In the genomic region with DNA sequence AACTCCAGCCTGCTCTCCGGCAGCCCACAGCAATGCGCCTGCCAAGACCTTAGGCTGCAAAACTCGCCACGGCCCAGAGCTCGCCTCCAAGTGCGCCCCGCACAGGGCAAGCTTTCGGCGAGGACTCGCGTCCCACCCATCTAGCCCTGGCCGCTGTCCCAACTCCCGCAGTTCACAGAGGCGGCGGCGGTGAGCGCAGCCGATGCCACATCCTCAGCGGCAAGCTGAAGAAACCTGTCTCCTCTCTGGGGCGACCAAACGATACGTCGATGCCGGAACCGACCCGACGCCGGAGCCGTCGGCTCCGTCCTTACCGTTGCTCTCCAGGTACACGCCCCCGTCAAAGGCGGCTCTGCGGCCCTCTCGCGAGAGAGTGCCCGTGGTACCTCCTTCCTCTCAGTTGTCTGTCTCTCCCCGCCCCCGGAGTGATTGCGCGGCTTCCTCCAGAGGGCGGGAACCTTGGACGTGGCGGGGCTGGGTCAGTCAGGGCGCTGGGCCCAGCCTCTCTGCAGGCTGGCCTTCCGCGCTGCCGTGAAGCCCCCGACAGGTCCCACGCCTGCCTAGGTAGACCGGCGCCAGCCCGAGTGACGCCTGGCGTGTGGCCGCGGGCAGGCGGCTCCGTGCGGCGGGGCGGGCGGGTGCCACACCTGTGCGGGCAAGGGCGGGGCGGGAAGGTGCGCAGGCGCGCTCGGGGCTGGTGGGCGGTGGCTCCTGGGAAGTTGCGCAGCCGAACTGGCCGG, we compare ENCODE assay signal across 1 cellular context.
TF ChIP-seq lines count a peak whose summit lies in the region.

No MANE protein-coding gene starts in this region.

TF ChIP-seq in HepG2, 621 proteins besides CTCF, POLR2A, EP300 and RAD21 (continued from another document and continues in another):
- TF ChIP-seq FOXK1 (CRISPR knock-in tag; IDR thresholded peaks at IDR 0.05; ENCODE audit: borderline replicate concordance, low read depth) (peak; percentile 61; the same call in 1 of the 2 replicates), RBAK (CRISPR knock-in tag; IDR thresholded peaks at IDR 0.05) (no peak), ZNF703 (CRISPR knock-in tag; IDR thresholded peaks at IDR 0.05; ENCODE audit: borderline replicate concordance) (no peak), HMG20B (CRISPR knock-in tag; conservative IDR thresholded peaks at IDR 0.05) (no peak; the same call in 1 of the 2 replicates), ASH2L (IDR thresholded peaks at IDR 0.05; ENCODE audit: insufficient read length, low read depth, low read length) (peak; percentile 47), HOXA5 (CRISPR knock-in tag; IDR thresholded peaks at IDR 0.05) (peak; percentile 71; the same call in 1 of the 2 replicates), PHB2 (IDR thresholded peaks at IDR 0.05; ENCODE audit: partially characterized antibody) (no peak), SMAD3 (CRISPR knock-in tag; IDR thresholded peaks at IDR 0.05) (no peak), ZNF383 (CRISPR knock-in tag; IDR thresholded peaks at IDR 0.05; ENCODE audit: borderline replicate concordance) (no peak), MED8 (CRISPR knock-in tag; IDR thresholded peaks at IDR 0.05; ENCODE audit: insufficient replicate concordance) (no peak), SAP130 (CRISPR knock-in tag; IDR thresholded peaks at IDR 0.05; ENCODE audit: low read depth) (peak; percentile 78; the same call in 1 of the 2 replicates), CHD2 (IDR thresholded peaks at IDR 0.05; ENCODE audit: low read depth, low read length) (peak; percentile 98), ZNF34 (CRISPR knock-in tag; IDR thresholded peaks at IDR 0.05; ENCODE audit: borderline replicate concordance) (no peak), ZSCAN31 (CRISPR knock-in tag; IDR thresholded peaks at IDR 0.05; ENCODE audit: low read depth) (peak; percentile 85), BRD4 (CRISPR knock-in tag; IDR thresholded peaks at IDR 0.05) (no peak), ZZZ3 (CRISPR knock-in tag; IDR thresholded peaks at IDR 0.05; ENCODE audit: borderline replicate concordance) (no peak; the same call in 1 of the 2 replicates), ZNF143 (CRISPR knock-in tag; IDR thresholded peaks at IDR 0.05) (no peak), ZNF577 (CRISPR knock-in tag; IDR thresholded peaks at IDR 0.05; ENCODE audit: borderline replicate concordance, low read depth) (0 out of 2 replicates have a peak, but pooled peaks have one; percentile 31), ZNF616 (CRISPR knock-in tag; IDR thresholded peaks at IDR 0.05; ENCODE audit: low read depth) (peak; percentile 79; the same call in 1 of the 2 replicates), ZSCAN21 (CRISPR knock-in tag; IDR thresholded peaks at IDR 0.05; ENCODE audit: borderline replicate concordance) (peak; percentile 75; the same call in 1 of the 2 replicates), TARDBP (CRISPR knock-in tag; IDR thresholded peaks at IDR 0.05) (peak; percentile 64; the same call in 1 of the 2 replicates), NFATC3 (CRISPR knock-in tag; IDR thresholded peaks at IDR 0.05) (0 out of 2 replicates have a peak, but pooled peaks have one; percentile 88), RBM22 (optimal IDR thresholded peaks at IDR 0.05; ENCODE audit: low read length) (no peak)
- TF ChIP-seq, protein P1, sequence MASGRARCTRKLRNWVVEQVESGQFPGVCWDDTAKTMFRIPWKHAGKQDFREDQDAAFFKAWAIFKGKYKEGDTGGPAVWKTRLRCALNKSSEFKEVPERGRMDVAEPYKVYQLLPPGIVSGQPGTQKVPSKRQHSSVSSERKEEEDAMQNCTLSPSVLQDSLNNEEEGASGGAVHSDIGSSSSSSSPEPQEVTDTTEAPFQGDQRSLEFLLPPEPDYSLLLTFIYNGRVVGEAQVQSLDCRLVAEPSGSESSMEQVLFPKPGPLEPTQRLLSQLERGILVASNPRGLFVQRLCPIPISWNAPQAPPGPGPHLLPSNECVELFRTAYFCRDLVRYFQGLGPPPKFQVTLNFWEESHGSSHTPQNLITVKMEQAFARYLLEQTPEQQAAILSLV (CRISPR knock-in tag; IDR thresholded peaks at IDR 0.05; ENCODE audit: borderline replicate concordance) = no peak; the same call in 1 of the 2 replicates
- TF ChIP-seq, protein P2, sequence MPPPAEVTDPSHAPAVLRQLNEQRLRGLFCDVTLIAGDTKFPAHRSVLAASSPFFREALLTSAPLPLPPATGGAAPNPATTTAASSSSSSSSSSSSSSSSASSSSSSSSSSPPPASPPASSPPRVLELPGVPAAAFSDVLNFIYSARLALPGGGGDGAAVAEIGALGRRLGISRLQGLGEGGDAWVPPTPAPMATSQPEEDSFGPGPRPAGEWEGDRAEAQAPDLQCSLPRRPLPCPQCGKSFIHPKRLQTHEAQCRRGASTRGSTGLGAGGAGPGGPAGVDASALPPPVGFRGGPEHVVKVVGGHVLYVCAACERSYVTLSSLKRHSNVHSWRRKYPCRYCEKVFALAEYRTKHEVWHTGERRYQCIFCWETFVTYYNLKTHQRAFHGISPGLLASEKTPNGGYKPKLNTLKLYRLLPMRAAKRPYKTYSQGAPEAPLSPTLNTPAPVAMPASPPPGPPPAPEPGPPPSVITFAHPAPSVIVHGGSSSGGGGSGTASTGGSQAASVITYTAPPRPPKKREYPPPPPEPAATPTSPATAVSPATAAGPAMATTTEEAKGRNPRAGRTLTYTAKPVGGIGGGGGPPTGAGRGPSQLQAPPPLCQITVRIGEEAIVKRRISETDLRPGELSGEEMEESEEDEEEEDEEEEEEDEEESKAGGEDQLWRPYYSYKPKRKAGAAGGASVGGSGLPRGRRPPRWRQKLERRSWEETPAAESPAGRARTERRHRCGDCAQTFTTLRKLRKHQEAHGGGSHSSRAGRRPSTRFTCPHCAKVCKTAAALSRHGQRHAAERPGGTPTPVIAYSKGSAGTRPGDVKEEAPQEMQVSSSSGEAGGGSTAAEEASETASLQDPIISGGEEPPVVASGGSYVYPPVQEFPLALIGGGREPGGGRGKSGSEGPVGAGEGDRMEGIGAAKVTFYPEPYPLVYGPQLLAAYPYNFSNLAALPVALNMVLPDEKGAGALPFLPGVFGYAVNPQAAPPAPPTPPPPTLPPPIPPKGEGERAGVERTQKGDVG (CRISPR knock-in tag; IDR thresholded peaks at IDR 0.05; ENCODE audit: borderline replicate concordance) = no peak; the same call in 1 of the 2 replicates
- TF ChIP-seq, protein P3, sequence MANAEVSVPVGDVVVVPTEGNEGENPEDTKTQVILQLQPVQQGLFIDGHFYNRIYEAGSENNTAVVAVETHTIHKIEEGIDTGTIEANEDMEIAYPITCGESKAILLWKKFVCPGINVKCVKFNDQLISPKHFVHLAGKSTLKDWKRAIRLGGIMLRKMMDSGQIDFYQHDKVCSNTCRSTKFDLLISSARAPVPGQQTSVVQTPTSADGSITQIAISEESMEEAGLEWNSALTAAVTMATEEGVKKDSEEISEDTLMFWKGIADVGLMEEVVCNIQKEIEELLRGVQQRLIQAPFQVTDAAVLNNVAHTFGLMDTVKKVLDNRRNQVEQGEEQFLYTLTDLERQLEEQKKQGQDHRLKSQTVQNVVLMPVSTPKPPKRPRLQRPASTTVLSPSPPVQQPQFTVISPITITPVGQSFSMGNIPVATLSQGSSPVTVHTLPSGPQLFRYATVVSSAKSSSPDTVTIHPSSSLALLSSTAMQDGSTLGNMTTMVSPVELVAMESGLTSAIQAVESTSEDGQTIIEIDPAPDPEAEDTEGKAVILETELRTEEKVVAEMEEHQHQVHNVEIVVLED (CRISPR knock-in tag; IDR thresholded peaks at IDR 0.05; ENCODE audit: borderline replicate concordance) = peak; percentile 84
- TF ChIP-seq, protein P4, sequence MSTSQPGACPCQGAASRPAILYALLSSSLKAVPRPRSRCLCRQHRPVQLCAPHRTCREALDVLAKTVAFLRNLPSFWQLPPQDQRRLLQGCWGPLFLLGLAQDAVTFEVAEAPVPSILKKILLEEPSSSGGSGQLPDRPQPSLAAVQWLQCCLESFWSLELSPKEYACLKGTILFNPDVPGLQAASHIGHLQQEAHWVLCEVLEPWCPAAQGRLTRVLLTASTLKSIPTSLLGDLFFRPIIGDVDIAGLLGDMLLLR (CRISPR knock-in tag; IDR thresholded peaks at IDR 0.05) = no peak
- TF ChIP-seq, protein P5, sequence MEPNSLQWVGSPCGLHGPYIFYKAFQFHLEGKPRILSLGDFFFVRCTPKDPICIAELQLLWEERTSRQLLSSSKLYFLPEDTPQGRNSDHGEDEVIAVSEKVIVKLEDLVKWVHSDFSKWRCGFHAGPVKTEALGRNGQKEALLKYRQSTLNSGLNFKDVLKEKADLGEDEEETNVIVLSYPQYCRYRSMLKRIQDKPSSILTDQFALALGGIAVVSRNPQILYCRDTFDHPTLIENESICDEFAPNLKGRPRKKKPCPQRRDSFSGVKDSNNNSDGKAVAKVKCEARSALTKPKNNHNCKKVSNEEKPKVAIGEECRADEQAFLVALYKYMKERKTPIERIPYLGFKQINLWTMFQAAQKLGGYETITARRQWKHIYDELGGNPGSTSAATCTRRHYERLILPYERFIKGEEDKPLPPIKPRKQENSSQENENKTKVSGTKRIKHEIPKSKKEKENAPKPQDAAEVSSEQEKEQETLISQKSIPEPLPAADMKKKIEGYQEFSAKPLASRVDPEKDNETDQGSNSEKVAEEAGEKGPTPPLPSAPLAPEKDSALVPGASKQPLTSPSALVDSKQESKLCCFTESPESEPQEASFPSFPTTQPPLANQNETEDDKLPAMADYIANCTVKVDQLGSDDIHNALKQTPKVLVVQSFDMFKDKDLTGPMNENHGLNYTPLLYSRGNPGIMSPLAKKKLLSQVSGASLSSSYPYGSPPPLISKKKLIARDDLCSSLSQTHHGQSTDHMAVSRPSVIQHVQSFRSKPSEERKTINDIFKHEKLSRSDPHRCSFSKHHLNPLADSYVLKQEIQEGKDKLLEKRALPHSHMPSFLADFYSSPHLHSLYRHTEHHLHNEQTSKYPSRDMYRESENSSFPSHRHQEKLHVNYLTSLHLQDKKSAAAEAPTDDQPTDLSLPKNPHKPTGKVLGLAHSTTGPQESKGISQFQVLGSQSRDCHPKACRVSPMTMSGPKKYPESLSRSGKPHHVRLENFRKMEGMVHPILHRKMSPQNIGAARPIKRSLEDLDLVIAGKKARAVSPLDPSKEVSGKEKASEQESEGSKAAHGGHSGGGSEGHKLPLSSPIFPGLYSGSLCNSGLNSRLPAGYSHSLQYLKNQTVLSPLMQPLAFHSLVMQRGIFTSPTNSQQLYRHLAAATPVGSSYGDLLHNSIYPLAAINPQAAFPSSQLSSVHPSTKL (CRISPR knock-in tag; IDR thresholded peaks at IDR 0.05) = no peak; the same call in 1 of the 2 replicates
- TF ChIP-seq, protein P6, sequence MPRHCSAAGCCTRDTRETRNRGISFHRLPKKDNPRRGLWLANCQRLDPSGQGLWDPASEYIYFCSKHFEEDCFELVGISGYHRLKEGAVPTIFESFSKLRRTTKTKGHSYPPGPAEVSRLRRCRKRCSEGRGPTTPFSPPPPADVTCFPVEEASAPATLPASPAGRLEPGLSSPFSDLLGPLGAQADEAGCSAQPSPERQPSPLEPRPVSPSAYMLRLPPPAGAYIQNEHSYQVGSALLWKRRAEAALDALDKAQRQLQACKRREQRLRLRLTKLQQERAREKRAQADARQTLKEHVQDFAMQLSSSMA (CRISPR knock-in tag; IDR thresholded peaks at IDR 0.05) = no peak; the same call in 1 of the 2 replicates
- TF ChIP-seq, protein P7, sequence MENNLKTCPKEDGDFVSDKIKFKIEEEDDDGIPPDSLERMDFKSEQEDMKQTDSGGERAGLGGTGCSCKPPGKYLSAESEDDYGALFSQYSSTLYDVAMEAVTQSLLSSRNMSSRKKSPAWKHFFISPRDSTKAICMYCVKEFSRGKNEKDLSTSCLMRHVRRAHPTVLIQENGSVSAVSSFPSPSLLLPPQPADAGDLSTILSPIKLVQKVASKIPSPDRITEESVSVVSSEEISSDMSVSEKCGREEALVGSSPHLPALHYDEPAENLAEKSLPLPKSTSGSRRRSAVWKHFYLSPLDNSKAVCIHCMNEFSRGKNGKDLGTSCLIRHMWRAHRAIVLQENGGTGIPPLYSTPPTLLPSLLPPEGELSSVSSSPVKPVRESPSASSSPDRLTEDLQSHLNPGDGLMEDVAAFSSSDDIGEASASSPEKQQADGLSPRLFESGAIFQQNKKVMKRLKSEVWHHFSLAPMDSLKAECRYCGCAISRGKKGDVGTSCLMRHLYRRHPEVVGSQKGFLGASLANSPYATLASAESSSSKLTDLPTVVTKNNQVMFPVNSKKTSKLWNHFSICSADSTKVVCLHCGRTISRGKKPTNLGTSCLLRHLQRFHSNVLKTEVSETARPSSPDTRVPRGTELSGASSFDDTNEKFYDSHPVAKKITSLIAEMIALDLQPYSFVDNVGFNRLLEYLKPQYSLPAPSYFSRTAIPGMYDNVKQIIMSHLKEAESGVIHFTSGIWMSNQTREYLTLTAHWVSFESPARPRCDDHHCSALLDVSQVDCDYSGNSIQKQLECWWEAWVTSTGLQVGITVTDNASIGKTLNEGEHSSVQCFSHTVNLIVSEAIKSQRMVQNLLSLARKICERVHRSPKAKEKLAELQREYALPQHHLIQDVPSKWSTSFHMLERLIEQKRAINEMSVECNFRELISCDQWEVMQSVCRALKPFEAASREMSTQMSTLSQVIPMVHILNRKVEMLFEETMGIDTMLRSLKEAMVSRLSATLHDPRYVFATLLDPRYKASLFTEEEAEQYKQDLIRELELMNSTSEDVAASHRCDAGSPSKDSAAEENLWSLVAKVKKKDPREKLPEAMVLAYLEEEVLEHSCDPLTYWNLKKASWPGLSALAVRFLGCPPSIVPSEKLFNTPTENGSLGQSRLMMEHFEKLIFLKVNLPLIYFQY (CRISPR knock-in tag; IDR thresholded peaks at IDR 0.05; ENCODE audit: borderline replicate concordance) = no peak
- TF ChIP-seq, protein P8, sequence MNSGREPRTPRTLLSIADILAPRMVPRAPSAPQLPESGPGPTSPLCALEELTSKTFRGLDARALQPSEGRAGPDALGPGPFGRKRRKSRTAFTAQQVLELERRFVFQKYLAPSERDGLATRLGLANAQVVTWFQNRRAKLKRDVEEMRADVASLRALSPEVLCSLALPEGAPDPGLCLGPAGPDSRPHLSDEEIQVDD (CRISPR knock-in tag; IDR thresholded peaks at IDR 0.05; ENCODE audit: borderline replicate concordance) = peak; percentile 34
- TF ChIP-seq, protein P9, sequence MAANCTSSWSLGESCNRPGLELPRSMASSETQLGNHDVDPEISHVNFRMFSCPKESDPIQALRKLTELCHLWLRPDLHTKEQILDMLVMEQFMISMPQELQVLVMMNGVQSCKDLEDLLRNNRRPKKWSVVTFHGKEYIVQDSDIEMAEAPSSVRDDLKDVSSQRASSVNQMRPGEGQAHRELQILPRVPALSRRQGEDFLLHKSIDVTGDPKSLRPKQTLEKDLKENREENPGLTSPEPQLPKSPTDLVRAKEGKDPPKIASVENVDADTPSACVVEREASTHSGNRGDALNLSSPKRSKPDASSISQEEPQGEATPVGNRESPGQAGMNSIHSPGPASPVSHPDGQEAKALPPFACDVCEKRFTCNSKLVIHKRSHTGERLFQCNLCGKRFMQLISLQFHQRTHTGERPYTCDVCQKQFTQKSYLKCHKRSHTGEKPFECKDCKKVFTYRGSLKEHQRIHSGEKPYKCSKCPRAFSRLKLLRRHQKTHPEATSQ (CRISPR knock-in tag; IDR thresholded peaks at IDR 0.05; ENCODE audit: borderline replicate concordance) = 0 out of 2 replicates have a peak, but pooled peaks have one; percentile 61
